Comparison of ENCODE assay signal across 7 cellular contexts in genomic region chr1:153957744-153958110, GRCh38. TPM values are rescaled to one million over a fixed set of nuclear protein-coding genes. Genes with fewer than 3 reads are reported as not detected.
A peak's percentile ranks its signal among the peaks of the same experiment; 100 is the strongest.
DNase-seq lines count a peak whose midpoint lies in the region; FAIRE-seq and TF ChIP-seq lines count a peak whose summit lies in the region.

No MANE protein-coding gene starts in this region.

- TF ChIP-seq POLR2A in transverse colon (IDR thresholded peaks at IDR 0.05) = no peak

- peak; percentile 86 for FAIRE-seq in GM18507 (lab: Jason Lieb, UNC)

- no peak for TF ChIP-seq EP300 in transverse colon (IDR thresholded peaks at IDR 0.05; ENCODE audit: low read depth)

- in situ Hi-C loops in transverse colon (cut with MboI; ENCODE audit: low pct_ligation_motif_present in 1 of 4, low pct_unique_long_range_greater_than_20kb in 1 of 4, low sequenced_read_pairs in 3 of 4) = loop anchor here in 1 of 4 donors (25.0 kb wide), 1 partner anchor 295 kb away; the partner anchor contains the start of genes ILF2 and SNAPIN

- H3K4me1 ChIP-seq in transverse colon = peaks cover 27 to 45% (median 36%) of the 10 kb centered on the region in 4 donors

- 0 to 1% methylated on average over 7 to 13 of the region's 13 CpGs for WGBS in transverse colon (ENCODE audit: low coverage in 1 of 2), 2 donors

- intact Hi-C loops in transverse colon (cut with DNase I; ENCODE audit: low total_unique reads) (no loop called here), posterior cingulate gyrus (cut with DNase I) (loop anchor here (1.0 kb wide), 1 partner anchor 11 kb away; the partner anchor contains the start of gene DENND4B)

- peaks cover 0 to 3% (median 0%) of the 10 kb centered on the region in 4 donors for H3K36me3 ChIP-seq in transverse colon

- peak overlapping the region; percentile 94 to 98 (median 96) for H3K27ac ChIP-seq in transverse colon

- no peaks in the 10 kb centered on the region for H3K9me3 ChIP-seq in transverse colon

- H3K4me3 ChIP-seq in HFF-Myc (replicated peaks; ENCODE audit: low read depth, low read length) (peak overlapping the region; percentile 93), cardiac fibroblast (replicated peaks in 1 of 2; ENCODE audit: low read depth in 2 of 2, low read length in 2 of 2) (peak overlapping the region; percentile 92 to 97), transverse colon (peak overlapping the region; percentile 79 to 98 (median 91))

- no peaks in the 10 kb centered on the region for H3K27me3 ChIP-seq in transverse colon

- DNase-seq in GM18507 (ENCODE audit: extremely low spot score, insufficient read length, low read depth) = no peak
- DNase-seq in HFF-Myc (ENCODE audit: extremely low read depth, low read depth) = no peak
- DNase-seq in RPMI8226 = peak; percentile 44
- DNase-seq in cardiac fibroblast (ENCODE audit: low read depth in 2 of 2) = peak; percentile 14 to 31
- peak; percentile 16 to 17 for DNase-seq in lung microvascular endothelial cell (ENCODE audit: low read depth in 2 of 2)
- DNase-seq in transverse colon = peak; percentile 46
- no peak for DNase-seq in posterior cingulate gyrus

- TF ChIP-seq CTCF in HFF-Myc (IDR thresholded peaks at IDR 0.05; ENCODE audit: low read depth, low read length, missing control alignments) (no peak), cardiac fibroblast (IDR thresholded peaks at IDR 0.05; ENCODE audit: low read depth, low read length) (no peak), transverse colon (IDR thresholded peaks at IDR 0.05) (no peak)

RNA-seq across cellular contexts. Expression of gene CRTC2, which starts 0.7 kb away (rescaled TPM):
- total RNA-seq in lung microvascular endothelial cell (2.0 and 4.6 TPM in 2 replicates), transverse colon (10 to 100 TPM; 13.3 to 32.5 (median 21.4) TPM)

RNA-seq across cellular contexts. Expression of gene SLC39A1, which starts 5.6 kb away (rescaled TPM):
- total RNA-seq in lung microvascular endothelial cell (80.0 and 117 TPM in 2 replicates), transverse colon (10 to 100 TPM; 19.9 to 80.0 (median 47.1) TPM)

RNA-seq across cellular contexts. Expression of gene CREB3L4, which starts 10.0 kb away (rescaled TPM):
- 5.0 and 5.7 TPM in 2 replicates for total RNA-seq in lung microvascular endothelial cell
- total RNA-seq in transverse colon = 10 to 100 TPM in 2 of 4 donors, 1 to 10 TPM in 2; 2.2 to 18.7 (median 11.6) TPM

RNA-seq across cellular contexts. Expression of gene DENND4B, which starts 11.2 kb away (rescaled TPM):
- total RNA-seq in lung microvascular endothelial cell (5.7 and 12.3 TPM in 2 replicates), transverse colon (100 to 1,000 TPM in 1 of 4 donors, 10 to 100 TPM in 3; 42.3 to 121 (median 50.3) TPM)

RNA-seq across cellular contexts. Expression of gene JTB, which starts 19.7 kb away (rescaled TPM):
- total RNA-seq in lung microvascular endothelial cell (85.2 and 118 TPM in 2 replicates), transverse colon (100 to 1,000 TPM in 3 of 4 donors, 10 to 100 TPM in 1; 88.8 to 303 (median 280) TPM)

Comparison
In these comparisons a context has a peak if more than half of its experiments do, and no peak if none do; other contexts are left out.
1. DNase-seq: peak in RPMI8226 (single experiment), cardiac fibroblast (2 of 2), lung microvascular endothelial cell (2 of 2) and transverse colon (single experiment); none in GM18507 (single experiment), HFF-Myc (single experiment) and posterior cingulate gyrus (0 of 10).
2. Peak in every context shown above with its lines, with median percentiles within 50 percentile points of each other: H3K4me3 ChIP-seq.